6 cellular contexts compared by ENCODE assay signal in the genomic region with DNA sequence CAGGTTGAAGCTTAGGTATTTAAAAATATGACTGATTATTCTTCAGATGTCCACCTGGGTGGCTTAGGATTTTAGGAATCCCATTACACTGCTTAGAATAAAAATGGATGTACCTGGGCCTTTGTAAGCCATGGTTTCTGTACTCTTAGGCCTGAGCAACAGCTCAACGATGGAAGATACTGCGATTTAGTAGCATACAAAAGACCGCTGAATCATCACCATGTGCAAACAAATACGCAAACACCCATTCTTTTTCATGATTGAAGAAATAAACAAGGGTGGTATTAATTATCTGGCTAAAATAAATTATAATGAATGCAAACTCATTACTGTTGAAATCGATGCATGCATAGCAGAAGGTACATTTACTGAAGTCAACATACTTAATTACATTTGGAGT.
"Had no signal": no experiment of that assay in that cellular context is flagged by ENCODE, and none has a peak within 500 bp of the region (broad histone marks: within the 10 kb centered on the region; RNA-seq: fewer than 3 reads in every experiment).

No MANE protein-coding gene starts in this region.

- ATAC-seq: HCT116 had no signal

- DNase-seq: GM23248, GOT3, H7, HFFc6, IMR-90 had no signal
